Comparison of ENCODE assay signal across 24 cellular contexts in genomic region chr1:21801100-21801499, GRCh38. TPM values are rescaled to one million over a fixed set of nuclear protein-coding genes. Genes with fewer than 3 reads are reported as not detected.
DNase-seq lines count a peak whose midpoint lies in the region; ATAC-seq, FAIRE-seq and TF ChIP-seq lines count a peak whose summit lies in the region.
"Had no signal": no experiment of that assay in that cellular context is flagged by ENCODE, and none has a peak within 500 bp of the region (broad histone marks: within the 10 kb centered on the region; RNA-seq: fewer than 3 reads in every experiment).

No MANE protein-coding gene starts in this region.

- H3K79me2 ChIP-seq in endothelial cell of umbilical vein (ENCODE audit: control insufficient read depth, insufficient read depth, low read length), result no peaks in the 10 kb centered on the region

- H3K27me3 ChIP-seq in endothelial cell of umbilical vein (ENCODE audit: control insufficient read depth in 2 of 2, insufficient read depth in 2 of 2, low read length in 2 of 2), result no peaks in the 10 kb centered on the region
- H3K27me3 ChIP-seq: left lung, vagina had no signal

- H3K27me3 Mint-ChIP-seq in HFFc6 (ENCODE audit: insufficient read depth), result peaks cover 2% of the 10 kb centered on the region
- H3K27me3 Mint-ChIP-seq: activated T-cell treated with anti-CD3 and anti-CD28 coated beads, Interleukin-2, amount 50 U/mL, for 24 hours; stimulated activated memory B cell treated with anti-CD40 and anti-IgM and Interleukin-4, amounts not matched to agents 10 μg/mL and 1 μg/mL and 100 μg/mL, for 72 hours had no signal

- no peak for TF ChIP-seq CTCF in HFFc6 (IDR thresholded peaks at IDR 0.05)
- no peak for TF ChIP-seq CTCF in endothelial cell of umbilical vein (IDR thresholded peaks at IDR 0.05; ENCODE audit: extremely low read depth in 1 of 2, insufficient read depth in 1 of 2, low read depth in 1 of 2, low read length in 2 of 2)

- BruUV-seq in endothelial cell of umbilical vein (replicated peaks; lab: Mats Ljungman, UMichigan), result no TSS peak

- peaks cover 19% of the 10 kb centered on the region for H3K4me1 Mint-ChIP-seq in HFFc6 (ENCODE audit: low read depth)
- H3K4me1 Mint-ChIP-seq: central memory CD8-positive, alpha-beta T cell; nephron progenitor cell had no signal

- H3K9me3 Mint-ChIP-seq in HFFc6, result peaks cover 5% of the 10 kb centered on the region; the same call in 1 of the 2 replicates
- H3K9me3 Mint-ChIP-seq: activated T-cell treated with anti-CD3 and anti-CD28 coated beads, Interleukin-2, amount 50 U/mL, for 24 hours; central memory CD8-positive, alpha-beta T cell; stimulated activated memory B cell treated with anti-CD40 and anti-IgM and Interleukin-4, amounts not matched to agents 10 μg/mL and 1 μg/mL and 100 μg/mL, for 72 hours had no signal

- H3K4me1 ChIP-seq in endothelial cell of umbilical vein (ENCODE audit: control insufficient read depth, extremely low read depth, insufficient read depth, low read length), result no peaks in the 10 kb centered on the region
- H3K4me1 ChIP-seq: left lung, vagina had no signal

- no peak overlapping the region for H3K4me3 Mint-ChIP-seq in HFFc6
- H3K4me3 Mint-ChIP-seq: activated T-cell treated with anti-CD3 and anti-CD28 coated beads, Interleukin-2, amount 50 U/mL, for 24 hours; central memory CD8-positive, alpha-beta T cell; H9; nephron progenitor cell; stimulated activated memory B cell treated with anti-CD40 and anti-IgM and Interleukin-4, amounts not matched to agents 10 μg/mL and 1 μg/mL and 100 μg/mL, for 72 hours had no signal

- H3K36me3 ChIP-seq in endothelial cell of umbilical vein (ENCODE audit: control insufficient read depth in 2 of 2, extremely low read depth in 1 of 2, insufficient read depth in 2 of 2, low read length in 2 of 2), result no peaks in the 10 kb centered on the region
- H3K36me3 ChIP-seq: left lung, vagina had no signal

- POLR2A ChIA-PET in endothelial cell of umbilical vein (lab: Charles Lee), result no interaction called here

- no peak overlapping the region for H3K4me3 ChIP-seq in endothelial cell of umbilical vein (replicated peaks in 1 of 3; ENCODE audit: insufficient read depth in 1 of 3, low read depth in 1 of 3, low read length in 3 of 3)
- H3K4me3 ChIP-seq: left lung, vagina had no signal

- H3K36me3 Mint-ChIP-seq in HFFc6 (ENCODE audit: low read depth), result no peaks in the 10 kb centered on the region
- H3K36me3 Mint-ChIP-seq: stimulated activated memory B cell treated with anti-CD40 and anti-IgM and Interleukin-4, amounts not matched to agents 10 μg/mL and 1 μg/mL and 100 μg/mL, for 72 hours had no signal

- no peak overlapping the region for H2AFZ ChIP-seq in endothelial cell of umbilical vein (ENCODE audit: low read depth, low read length)

- no peak overlapping the region for H3K4me2 ChIP-seq in endothelial cell of umbilical vein (ENCODE audit: insufficient read depth, low read length)

- H3K27ac Mint-ChIP-seq in HFFc6, result no peak overlapping the region
- H3K27ac Mint-ChIP-seq: activated T-cell treated with anti-CD3 and anti-CD28 coated beads, Interleukin-2, amount 50 U/mL, for 24 hours; H9; nephron progenitor cell; stimulated activated memory B cell treated with anti-CD40 and anti-IgM and Interleukin-4, amounts not matched to agents 10 μg/mL and 1 μg/mL and 100 μg/mL, for 72 hours had no signal

- H3K9me1 ChIP-seq in endothelial cell of umbilical vein (replicated peaks; ENCODE audit: control insufficient read depth, extremely low read depth, insufficient read depth, low read length), result no peaks in the 10 kb centered on the region

- DNase-seq in A172 (ENCODE audit: low spot score), result peak; percentile 38
- peak; percentile 26 for DNase-seq in HFFc6
- DNase-seq in RPMI7951 (ENCODE audit: low read depth), result peak; percentile 46
- DNase-seq in endothelial cell of umbilical vein (ENCODE audit: low read depth, low spot score), result peak; percentile 37
- DNase-seq in germinal center (ENCODE audit: low spot score), result no peak
- DNase-seq in T1000 (lab: John Stamatoyannopoulos, UW), result no peak
- no peak for DNase-seq in NCI-H526 treated with DMSO at 0.1 percent for 48 hours (lab: John Stamatoyannopoulos, UW)
- DNase-seq: activated naive CD4-positive, alpha-beta T cell; activated T-cell treated with anti-CD3 and anti-CD28 coated beads, Interleukin-2, amount 50 U/mL, for 24 hours; C1 segment of cervical spinal cord; H9; head of caudate nucleus; left lung; NCI-H1436 treated with DMSO at 0.1 percent for 48 hours; NCI-H2171 treated with DMSO at 0.1 percent for 48 hours; nephron progenitor cell; OCI-M1; posterior cingulate gyrus had no signal

- no peak for TF ChIP-seq POLR2A in endothelial cell of umbilical vein (IDR thresholded peaks at IDR 0.05; ENCODE audit: low read depth, low read length)

- CTCF ChIA-PET in endothelial cell of umbilical vein (lab: Charles Lee), result interaction anchor here (1.4 to 1.7 kb wide), 2 partner anchors 9 to 11 kb away, joined by 4 read pairs; partner anchors contain the start of gene LDLRAD2

- no peak for FAIRE-seq in endothelial cell of umbilical vein (lab: Jason Lieb, UNC)
- FAIRE-seq: GM12891 had no signal

- dilution Hi-C loops in endothelial cell of umbilical vein (cut with MboI; ENCODE audit: extremely low pct_ligation_motif_present, low sequenced_read_pairs), result no loop called here

- ATAC-seq in GM21825 (IDR thresholded peaks at IDR 0.05; ENCODE audit: unreplicated experiment), result no peak
- ATAC-seq: left lung; stimulated activated memory B cell treated with anti-CD40 and anti-IgM and Interleukin-4, amounts not matched to agents 10 μg/mL and 1 μg/mL and 100 μg/mL, for 72 hours had no signal

- intact Hi-C loops in endothelial cell of umbilical vein (cut with micrococcal nuclease), result no loop called here

- H3K27ac ChIP-seq in endothelial cell of umbilical vein (ENCODE audit: insufficient read depth, low read depth, low read length), result no peak overlapping the region
- H3K27ac ChIP-seq: left lung, vagina had no signal

- H4K20me1 ChIP-seq in endothelial cell of umbilical vein (replicated peaks; ENCODE audit: control insufficient read depth, extremely low read depth, insufficient read depth, low read length), result no peaks in the 10 kb centered on the region

- no peak overlapping the region for H3K9ac ChIP-seq in endothelial cell of umbilical vein (replicated peaks; ENCODE audit: extremely low read depth, insufficient read depth, low read length)

- no peaks in the 10 kb centered on the region for H3K9me3 ChIP-seq in endothelial cell of umbilical vein (replicated peaks; ENCODE audit: control insufficient read depth, insufficient read depth, low read length)
- H3K9me3 ChIP-seq: left lung, vagina had no signal

TF ChIP-seq in endothelial cell of umbilical vein, 7 proteins besides CTCF, POLR2A, EP300 and RAD21:
- TF ChIP-seq FOS (IDR thresholded peaks at IDR 0.05; ENCODE audit: borderline replicate concordance, insufficient read depth, low read length), result peak; percentile 87
- TF ChIP-seq GATA2 (IDR thresholded peaks at IDR 0.05; ENCODE audit: insufficient read depth, insufficient read length, low read depth, low read length), result no peak
- peak; percentile 49 for TF ChIP-seq JUN (IDR thresholded peaks at IDR 0.05; ENCODE audit: borderline replicate concordance, insufficient read depth, insufficient read length, low read depth)

RNA-seq across cellular contexts. Expression of gene LDLRAD2, which starts 11.0 kb away (rescaled TPM):
- total RNA-seq in A172 (2014; rRNA removed; shearing (Covaris generic)), result not detected in 2 replicates
- total RNA-seq in HFFc6 (2021; fragmentation: NEBNext Ultra II Directional; extraction: Animal tissue kit (Norgen Biotek cat#: 25700)), result under 1 TPM in 1 of 6 experiments, not detected in 5; 0.14 TPM
- total RNA-seq in RPMI7951 (2014; rRNA removed; shearing (Covaris generic)), result not detected in 2 replicates
- total RNA-seq in endothelial cell of umbilical vein, result 0.42 and 0.44 TPM in 2 replicates
- not detected in 2 replicates for polyA plus RNA-seq in endothelial cell of umbilical vein
- polyA plus RNA-seq in endothelial cell of umbilical vein (2011; cell fraction: cytosol; rRNA removed), result 0.01 and 0.04 TPM in 2 replicates
- polyA plus RNA-seq in endothelial cell of umbilical vein (2011; cell fraction: nucleus; rRNA removed), result 0.05 and 0.17 TPM in 2 replicates
- 141 and 334 TPM in 2 replicates for polyA plus RNA-seq in endothelial cell of umbilical vein (2012)
- not detected in 2 replicates for polyA minus RNA-seq in endothelial cell of umbilical vein
- not detected for polyA minus RNA-seq in endothelial cell of umbilical vein (2011; cell fraction: cytosol; rRNA and poly(A)+ RNA removed)
- polyA minus RNA-seq in endothelial cell of umbilical vein (2011; cell fraction: nucleus; rRNA and poly(A)+ RNA removed), result not detected in 2 replicates
- total RNA-seq: temporal lobe, vagina had no signal

RNA-seq across cellular contexts. Expression of gene USP48, which starts 18.2 kb away (rescaled TPM):
- total RNA-seq in A172 (2014; rRNA removed; shearing (Covaris generic)), result 16.0 and 22.8 TPM in 2 replicates
- 10 to 100 TPM; 45.0 to 54.2 (median 51.1) TPM for total RNA-seq in HFFc6 (2021; fragmentation: NEBNext Ultra II Directional; extraction: Animal tissue kit (Norgen Biotek cat#: 25700))
- 32.6 and 40.5 TPM in 2 replicates for total RNA-seq in RPMI7951 (2014; rRNA removed; shearing (Covaris generic))
- 146 and 149 TPM in 2 replicates for total RNA-seq in endothelial cell of umbilical vein
- polyA plus RNA-seq in endothelial cell of umbilical vein, result 18.5 and 27.2 TPM in 2 replicates
- polyA plus RNA-seq in endothelial cell of umbilical vein (2011; cell fraction: cytosol; rRNA removed), result 33.6 and 34.2 TPM in 2 replicates
- 135 and 168 TPM in 2 replicates for polyA plus RNA-seq in endothelial cell of umbilical vein (2011; cell fraction: nucleus; rRNA removed)
- 73.6 and 92.2 TPM in 2 replicates for polyA plus RNA-seq in endothelial cell of umbilical vein (2012)
- 76.2 and 79.0 TPM in 2 replicates for polyA minus RNA-seq in endothelial cell of umbilical vein
- polyA minus RNA-seq in endothelial cell of umbilical vein (2011; cell fraction: cytosol; rRNA and poly(A)+ RNA removed), result 15.6 TPM
- 124 and 167 TPM in 2 replicates for polyA minus RNA-seq in endothelial cell of umbilical vein (2011; cell fraction: nucleus; rRNA and poly(A)+ RNA removed)

Comparison
In these comparisons a context has a peak if more than half of its experiments do, and no peak if none do; other contexts are left out.
1. DNase-seq: peak in A172 (single experiment), HFFc6 (single experiment), RPMI7951 (single experiment) and endothelial cell of umbilical vein (single experiment); none in germinal center (single experiment), T1000 (single experiment) and NCI-H526 treated with DMSO at 0.1 percent for 48 hours (single experiment).